ENCODE assay signal across 1 cellular context in the genomic region with DNA sequence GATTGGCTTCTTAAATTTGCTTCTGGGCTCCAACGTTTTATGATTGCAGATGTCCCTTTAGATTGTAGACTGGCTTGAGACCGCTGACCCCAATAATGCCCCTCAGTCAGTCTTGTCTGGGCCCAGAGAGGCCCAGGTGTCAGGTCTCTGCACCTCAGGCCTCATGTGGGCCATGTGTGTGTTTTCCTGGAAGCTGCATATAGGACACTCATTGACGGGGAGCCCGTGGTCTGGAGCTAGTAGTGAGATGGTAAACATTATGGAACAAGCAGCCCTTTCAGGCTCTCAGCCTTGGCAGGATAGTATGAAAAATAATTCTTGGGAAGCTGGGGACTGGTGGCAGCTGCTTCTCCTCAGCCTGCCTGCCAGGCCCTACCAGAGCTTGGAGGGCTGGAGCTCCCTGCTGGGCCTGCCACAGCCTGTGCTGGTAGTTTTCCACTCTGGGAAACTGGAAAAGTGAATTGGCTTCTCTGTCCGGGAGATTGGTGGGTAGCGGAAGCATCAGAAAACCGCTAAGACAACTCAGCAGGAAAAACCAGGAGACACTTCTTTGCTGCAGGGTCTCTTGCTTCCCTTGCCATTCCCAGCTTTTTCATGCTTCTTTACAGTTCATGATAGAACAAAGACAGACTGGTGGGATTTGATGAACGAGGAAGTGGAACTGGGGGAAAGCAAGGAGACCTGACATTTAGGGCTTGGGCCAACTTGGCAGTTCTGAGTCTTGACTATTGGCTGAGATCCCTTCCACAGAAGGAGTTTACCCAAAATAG.
A peak's percentile ranks its signal among the peaks of the same experiment; 100 is the strongest.
TF ChIP-seq lines count a peak whose summit lies in the region.

No MANE protein-coding gene starts in this region.

TF ChIP-seq in HepG2, 621 proteins besides CTCF, POLR2A, EP300 and RAD21 (continued from another document and continues in another):
- TF ChIP-seq, protein P1, sequence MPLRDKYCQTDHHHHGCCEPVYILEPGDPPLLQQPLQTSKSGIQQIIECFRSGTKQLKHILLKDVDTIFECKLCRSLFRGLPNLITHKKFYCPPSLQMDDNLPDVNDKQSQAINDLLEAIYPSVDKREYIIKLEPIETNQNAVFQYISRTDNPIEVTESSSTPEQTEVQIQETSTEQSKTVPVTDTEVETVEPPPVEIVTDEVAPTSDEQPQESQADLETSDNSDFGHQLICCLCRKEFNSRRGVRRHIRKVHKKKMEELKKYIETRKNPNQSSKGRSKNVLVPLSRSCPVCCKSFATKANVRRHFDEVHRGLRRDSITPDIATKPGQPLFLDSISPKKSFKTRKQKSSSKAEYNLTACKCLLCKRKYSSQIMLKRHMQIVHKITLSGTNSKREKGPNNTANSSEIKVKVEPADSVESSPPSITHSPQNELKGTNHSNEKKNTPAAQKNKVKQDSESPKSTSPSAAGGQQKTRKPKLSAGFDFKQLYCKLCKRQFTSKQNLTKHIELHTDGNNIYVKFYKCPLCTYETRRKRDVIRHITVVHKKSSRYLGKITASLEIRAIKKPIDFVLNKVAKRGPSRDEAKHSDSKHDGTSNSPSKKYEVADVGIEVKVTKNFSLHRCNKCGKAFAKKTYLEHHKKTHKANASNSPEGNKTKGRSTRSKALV (CRISPR knock-in tag; IDR thresholded peaks at IDR 0.05) = peak; percentile 29; the same call in 1 of the 2 replicates
- TF ChIP-seq, protein P2, sequence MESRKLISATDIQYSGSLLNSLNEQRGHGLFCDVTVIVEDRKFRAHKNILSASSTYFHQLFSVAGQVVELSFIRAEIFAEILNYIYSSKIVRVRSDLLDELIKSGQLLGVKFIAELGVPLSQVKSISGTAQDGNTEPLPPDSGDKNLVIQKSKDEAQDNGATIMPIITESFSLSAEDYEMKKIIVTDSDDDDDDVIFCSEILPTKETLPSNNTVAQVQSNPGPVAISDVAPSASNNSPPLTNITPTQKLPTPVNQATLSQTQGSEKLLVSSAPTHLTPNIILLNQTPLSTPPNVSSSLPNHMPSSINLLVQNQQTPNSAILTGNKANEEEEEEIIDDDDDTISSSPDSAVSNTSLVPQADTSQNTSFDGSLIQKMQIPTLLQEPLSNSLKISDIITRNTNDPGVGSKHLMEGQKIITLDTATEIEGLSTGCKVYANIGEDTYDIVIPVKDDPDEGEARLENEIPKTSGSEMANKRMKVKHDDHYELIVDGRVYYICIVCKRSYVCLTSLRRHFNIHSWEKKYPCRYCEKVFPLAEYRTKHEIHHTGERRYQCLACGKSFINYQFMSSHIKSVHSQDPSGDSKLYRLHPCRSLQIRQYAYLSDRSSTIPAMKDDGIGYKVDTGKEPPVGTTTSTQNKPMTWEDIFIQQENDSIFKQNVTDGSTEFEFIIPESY (CRISPR knock-in tag; IDR thresholded peaks at IDR 0.05) = peak; percentile 68; the same call in 1 of the 2 replicates
- TF ChIP-seq SP140L (CRISPR knock-in tag; IDR thresholded peaks at IDR 0.05; ENCODE audit: borderline replicate concordance) (peak; percentile 73; the same call in 1 of the 2 replicates), CCDC6 (CRISPR knock-in tag; IDR thresholded peaks at IDR 0.05) (peak; percentile 49; the same call in 1 of the 2 replicates), CREB1 (IDR thresholded peaks at IDR 0.05) (no peak), CREB1 (CRISPR knock-in tag; IDR thresholded peaks at IDR 0.05) (peak; percentile 59; the same call in 1 of the 2 replicates), HMG20A (CRISPR knock-in tag; IDR thresholded peaks at IDR 0.05; ENCODE audit: borderline replicate concordance) (peak; percentile 32; the same call in 1 of the 2 replicates), GATAD1 (CRISPR knock-in tag; IDR thresholded peaks at IDR 0.05) (0 out of 2 replicates have a peak, but pooled peaks have one; percentile 26), TGIF2 (CRISPR knock-in tag; IDR thresholded peaks at IDR 0.05) (peak; percentile 51; the same call in 1 of the 2 replicates), HOXD1 (CRISPR knock-in tag; IDR thresholded peaks at IDR 0.05) (peak; percentile 16; the same call in 1 of the 2 replicates), ERF (CRISPR knock-in tag; IDR thresholded peaks at IDR 0.05) (0 out of 2 replicates have a peak, but pooled peaks have one; percentile 33), MED1 (CRISPR knock-in tag; IDR thresholded peaks at IDR 0.05) (peak; percentile 53; the same call in 1 of the 2 replicates), SALL1 (CRISPR knock-in tag; IDR thresholded peaks at IDR 0.05) (peak; percentile 83), PPARG (CRISPR knock-in tag; conservative IDR thresholded peaks at IDR 0.05) (0 out of 2 replicates have a peak, but pooled peaks have one; percentile 21), ZFX (CRISPR knock-in tag; IDR thresholded peaks at IDR 0.05; ENCODE audit: low read depth) (peak; percentile 89), SOX13 (IDR thresholded peaks at IDR 0.05) (no peak), SOX13 (CRISPR knock-in tag; conservative IDR thresholded peaks at IDR 0.05 in 1 of 2, IDR thresholded peaks at IDR 0.05 in 1 of 2) (peak in 1 of 2 experiments; percentile 48; a peak in 2 of 4 replicates), MTF1 (CRISPR knock-in tag; IDR thresholded peaks at IDR 0.05) (0 out of 2 replicates have a peak, but pooled peaks have one; percentile 48), IRF2 (CRISPR knock-in tag; IDR thresholded peaks at IDR 0.05) (peak; percentile 31; the same call in 1 of the 2 replicates), MTA1 (CRISPR knock-in tag; IDR thresholded peaks at IDR 0.05; ENCODE audit: borderline replicate concordance) (0 out of 2 replicates have a peak, but pooled peaks have one; percentile 34), NPAS2 (CRISPR knock-in tag; IDR thresholded peaks at IDR 0.05; ENCODE audit: borderline replicate concordance) (no peak), RFXAP (CRISPR knock-in tag; IDR thresholded peaks at IDR 0.05; ENCODE audit: borderline replicate concordance) (0 out of 2 replicates have a peak, but pooled peaks have one; percentile 41)
- TF ChIP-seq, protein P3, sequence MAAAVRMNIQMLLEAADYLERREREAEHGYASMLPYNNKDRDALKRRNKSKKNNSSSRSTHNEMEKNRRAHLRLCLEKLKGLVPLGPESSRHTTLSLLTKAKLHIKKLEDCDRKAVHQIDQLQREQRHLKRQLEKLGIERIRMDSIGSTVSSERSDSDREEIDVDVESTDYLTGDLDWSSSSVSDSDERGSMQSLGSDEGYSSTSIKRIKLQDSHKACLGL (CRISPR knock-in tag; IDR thresholded peaks at IDR 0.05) = no peak; the same call in 1 of the 2 replicates
- TF ChIP-seq, protein P4, sequence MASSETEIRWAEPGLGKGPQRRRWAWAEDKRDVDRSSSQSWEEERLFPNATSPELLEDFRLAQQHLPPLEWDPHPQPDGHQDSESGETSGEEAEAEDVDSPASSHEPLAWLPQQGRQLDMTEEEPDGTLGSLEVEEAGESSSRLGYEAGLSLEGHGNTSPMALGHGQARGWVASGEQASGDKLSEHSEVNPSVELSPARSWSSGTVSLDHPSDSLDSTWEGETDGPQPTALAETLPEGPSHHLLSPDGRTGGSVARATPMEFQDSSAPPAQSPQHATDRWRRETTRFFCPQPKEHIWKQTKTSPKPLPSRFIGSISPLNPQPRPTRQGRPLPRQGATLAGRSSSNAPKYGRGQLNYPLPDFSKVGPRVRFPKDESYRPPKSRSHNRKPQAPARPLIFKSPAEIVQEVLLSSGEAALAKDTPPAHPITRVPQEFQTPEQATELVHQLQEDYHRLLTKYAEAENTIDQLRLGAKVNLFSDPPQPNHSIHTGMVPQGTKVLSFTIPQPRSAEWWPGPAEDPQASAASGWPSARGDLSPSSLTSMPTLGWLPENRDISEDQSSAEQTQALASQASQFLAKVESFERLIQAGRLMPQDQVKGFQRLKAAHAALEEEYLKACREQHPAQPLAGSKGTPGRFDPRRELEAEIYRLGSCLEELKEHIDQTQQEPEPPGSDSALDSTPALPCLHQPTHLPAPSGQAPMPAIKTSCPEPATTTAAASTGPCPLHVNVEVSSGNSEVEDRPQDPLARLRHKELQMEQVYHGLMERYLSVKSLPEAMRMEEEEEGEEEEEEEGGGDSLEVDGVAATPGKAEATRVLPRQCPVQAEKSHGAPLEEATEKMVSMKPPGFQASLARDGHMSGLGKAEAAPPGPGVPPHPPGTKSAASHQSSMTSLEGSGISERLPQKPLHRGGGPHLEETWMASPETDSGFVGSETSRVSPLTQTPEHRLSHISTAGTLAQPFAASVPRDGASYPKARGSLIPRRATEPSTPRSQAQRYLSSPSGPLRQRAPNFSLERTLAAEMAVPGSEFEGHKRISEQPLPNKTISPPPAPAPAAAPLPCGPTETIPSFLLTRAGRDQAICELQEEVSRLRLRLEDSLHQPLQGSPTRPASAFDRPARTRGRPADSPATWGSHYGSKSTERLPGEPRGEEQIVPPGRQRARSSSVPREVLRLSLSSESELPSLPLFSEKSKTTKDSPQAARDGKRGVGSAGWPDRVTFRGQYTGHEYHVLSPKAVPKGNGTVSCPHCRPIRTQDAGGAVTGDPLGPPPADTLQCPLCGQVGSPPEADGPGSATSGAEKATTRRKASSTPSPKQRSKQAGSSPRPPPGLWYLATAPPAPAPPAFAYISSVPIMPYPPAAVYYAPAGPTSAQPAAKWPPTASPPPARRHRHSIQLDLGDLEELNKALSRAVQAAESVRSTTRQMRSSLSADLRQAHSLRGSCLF (CRISPR knock-in tag; IDR thresholded peaks at IDR 0.05; ENCODE audit: borderline replicate concordance) = peak; percentile 68; the same call in 1 of the 2 replicates
- TF ChIP-seq, protein P5, sequence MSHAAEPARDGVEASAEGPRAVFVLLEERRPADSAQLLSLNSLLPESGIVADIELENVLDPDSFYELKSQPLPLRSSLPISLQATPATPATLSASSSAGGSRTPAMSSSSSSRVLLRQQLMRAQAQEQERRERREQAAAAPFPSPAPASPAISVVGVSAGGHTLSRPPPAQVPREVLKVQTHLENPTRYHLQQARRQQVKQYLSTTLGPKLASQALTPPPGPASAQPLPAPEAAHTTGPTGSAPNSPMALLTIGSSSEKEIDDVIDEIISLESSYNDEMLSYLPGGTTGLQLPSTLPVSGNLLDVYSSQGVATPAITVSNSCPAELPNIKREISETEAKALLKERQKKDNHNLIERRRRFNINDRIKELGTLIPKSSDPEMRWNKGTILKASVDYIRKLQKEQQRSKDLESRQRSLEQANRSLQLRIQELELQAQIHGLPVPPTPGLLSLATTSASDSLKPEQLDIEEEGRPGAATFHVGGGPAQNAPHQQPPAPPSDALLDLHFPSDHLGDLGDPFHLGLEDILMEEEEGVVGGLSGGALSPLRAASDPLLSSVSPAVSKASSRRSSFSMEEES (CRISPR knock-in tag; IDR thresholded peaks at IDR 0.05) = peak; percentile 48; the same call in 1 of the 2 replicates
- TF ChIP-seq, protein P6, sequence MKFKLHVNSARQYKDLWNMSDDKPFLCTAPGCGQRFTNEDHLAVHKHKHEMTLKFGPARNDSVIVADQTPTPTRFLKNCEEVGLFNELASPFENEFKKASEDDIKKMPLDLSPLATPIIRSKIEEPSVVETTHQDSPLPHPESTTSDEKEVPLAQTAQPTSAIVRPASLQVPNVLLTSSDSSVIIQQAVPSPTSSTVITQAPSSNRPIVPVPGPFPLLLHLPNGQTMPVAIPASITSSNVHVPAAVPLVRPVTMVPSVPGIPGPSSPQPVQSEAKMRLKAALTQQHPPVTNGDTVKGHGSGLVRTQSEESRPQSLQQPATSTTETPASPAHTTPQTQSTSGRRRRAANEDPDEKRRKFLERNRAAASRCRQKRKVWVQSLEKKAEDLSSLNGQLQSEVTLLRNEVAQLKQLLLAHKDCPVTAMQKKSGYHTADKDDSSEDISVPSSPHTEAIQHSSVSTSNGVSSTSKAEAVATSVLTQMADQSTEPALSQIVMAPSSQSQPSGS (CRISPR knock-in tag; IDR thresholded peaks at IDR 0.05) = peak; percentile 9; the same call in 1 of the 2 replicates
- TF ChIP-seq, protein P7, sequence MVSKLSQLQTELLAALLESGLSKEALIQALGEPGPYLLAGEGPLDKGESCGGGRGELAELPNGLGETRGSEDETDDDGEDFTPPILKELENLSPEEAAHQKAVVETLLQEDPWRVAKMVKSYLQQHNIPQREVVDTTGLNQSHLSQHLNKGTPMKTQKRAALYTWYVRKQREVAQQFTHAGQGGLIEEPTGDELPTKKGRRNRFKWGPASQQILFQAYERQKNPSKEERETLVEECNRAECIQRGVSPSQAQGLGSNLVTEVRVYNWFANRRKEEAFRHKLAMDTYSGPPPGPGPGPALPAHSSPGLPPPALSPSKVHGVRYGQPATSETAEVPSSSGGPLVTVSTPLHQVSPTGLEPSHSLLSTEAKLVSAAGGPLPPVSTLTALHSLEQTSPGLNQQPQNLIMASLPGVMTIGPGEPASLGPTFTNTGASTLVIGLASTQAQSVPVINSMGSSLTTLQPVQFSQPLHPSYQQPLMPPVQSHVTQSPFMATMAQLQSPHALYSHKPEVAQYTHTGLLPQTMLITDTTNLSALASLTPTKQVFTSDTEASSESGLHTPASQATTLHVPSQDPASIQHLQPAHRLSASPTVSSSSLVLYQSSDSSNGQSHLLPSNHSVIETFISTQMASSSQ (IDR thresholded peaks at IDR 0.05; ENCODE audit: low read depth) = no peak
- TF ChIP-seq, protein P7 (CRISPR knock-in tag; IDR thresholded peaks at IDR 0.05; ENCODE audit: borderline replicate concordance) = peak; percentile 29; the same call in 1 of the 2 replicates
- TF ChIP-seq, protein P8, sequence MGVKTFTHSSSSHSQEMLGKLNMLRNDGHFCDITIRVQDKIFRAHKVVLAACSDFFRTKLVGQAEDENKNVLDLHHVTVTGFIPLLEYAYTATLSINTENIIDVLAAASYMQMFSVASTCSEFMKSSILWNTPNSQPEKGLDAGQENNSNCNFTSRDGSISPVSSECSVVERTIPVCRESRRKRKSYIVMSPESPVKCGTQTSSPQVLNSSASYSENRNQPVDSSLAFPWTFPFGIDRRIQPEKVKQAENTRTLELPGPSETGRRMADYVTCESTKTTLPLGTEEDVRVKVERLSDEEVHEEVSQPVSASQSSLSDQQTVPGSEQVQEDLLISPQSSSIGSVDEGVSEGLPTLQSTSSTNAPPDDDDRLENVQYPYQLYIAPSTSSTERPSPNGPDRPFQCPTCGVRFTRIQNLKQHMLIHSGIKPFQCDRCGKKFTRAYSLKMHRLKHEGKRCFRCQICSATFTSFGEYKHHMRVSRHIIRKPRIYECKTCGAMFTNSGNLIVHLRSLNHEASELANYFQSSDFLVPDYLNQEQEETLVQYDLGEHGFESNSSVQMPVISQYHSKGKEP (CRISPR knock-in tag; IDR thresholded peaks at IDR 0.05) = peak; percentile 86
